In genomic region chr14:91942128-91942527, GRCh38 we compare ENCODE assay signal across 26 cellular contexts.
"Had no signal": no experiment of that assay in that cellular context is flagged by ENCODE, and none has a peak within 500 bp of the region (broad histone marks: within the 10 kb centered on the region; RNA-seq: fewer than 3 reads in every experiment).

No MANE protein-coding gene starts in this region.

- H3K4me3 ChIP-seq: colonic mucosa, gastroesophageal sphincter, heart left ventricle, hepatocyte, lung, ovary, psoas muscle, sigmoid colon, transverse colon, upper lobe of right lung, uterus had no signal

- H3K27ac ChIP-seq: colonic mucosa, epithelial cell of prostate, gastroesophageal sphincter, heart left ventricle, hepatocyte, ovary, psoas muscle, sigmoid colon, transverse colon, upper lobe of right lung, uterus had no signal

- H3K27ac Mint-ChIP-seq: dendritic cell treated with granulocyte-macrophage colony-stimulating factor and Interleukin-4, amounts not matched to agents 40 ng/mL and 50 ng/mL, for 4 days; endodermal cell; memory B cell; natural killer cell; stimulated activated memory B cell treated with anti-CD40 and anti-IgM and Interleukin-4, amounts not matched to agents 10 μg/mL and 1 μg/mL and 100 μg/mL, for 72 hours; stimulated activated naive CD8-positive, alpha-beta T cell treated with anti-CD3 and anti-CD28 coated beads, Interleukin-15, Interleukin-2, amounts not matched to agents 100 ng/mL and 50 ng/mL, for 24 hours had no signal

- H3K27me3 ChIP-seq: hepatocyte, ovary, sigmoid colon, uterus had no signal

- H3K4me2 ChIP-seq: hepatocyte had no signal

- H3K9me3 ChIP-seq: colonic mucosa, heart left ventricle, ovary, psoas muscle, sigmoid colon, transverse colon, upper lobe of right lung, uterus had no signal

- H3K36me3 ChIP-seq: colonic mucosa, ovary, transverse colon, uterus had no signal

- H3K4me1 ChIP-seq: colonic mucosa, upper lobe of right lung, uterus had no signal

- ATAC-seq: esophagus mucosa; gastroesophageal sphincter; heart left ventricle; natural killer cell; psoas muscle; right cardiac atrium; stimulated activated memory B cell treated with anti-CD40 and anti-IgM and Interleukin-4, amounts not matched to agents 10 μg/mL and 1 μg/mL and 100 μg/mL, for 72 hours; upper lobe of right lung had no signal

- H3K9me3 Mint-ChIP-seq: dendritic cell treated with granulocyte-macrophage colony-stimulating factor and Interleukin-4, amounts not matched to agents 40 ng/mL and 50 ng/mL, for 4 days; endodermal cell; memory B cell; natural killer cell; stimulated activated memory B cell treated with anti-CD40 and anti-IgM and Interleukin-4, amounts not matched to agents 10 μg/mL and 1 μg/mL and 100 μg/mL, for 72 hours; stimulated activated naive CD8-positive, alpha-beta T cell treated with anti-CD3 and anti-CD28 coated beads, Interleukin-15, Interleukin-2, amounts not matched to agents 100 ng/mL and 50 ng/mL, for 24 hours had no signal

- H2AFZ ChIP-seq: hepatocyte had no signal

- DNase-seq: colonic mucosa; effector CD8-positive, alpha-beta T cell; endodermal cell; foreskin fibroblast; heart left ventricle; kidney glomerular epithelial cell; natural killer cell; occipital lobe; ovary; posterior cingulate gyrus; psoas muscle; right cardiac atrium; sigmoid colon; stimulated activated CD4-positive, alpha-beta T cell treated with anti-CD3 and anti-CD28 coated beads, Interleukin-4, amount 100 ng/mL, for 4 hours; transverse colon; upper lobe of right lung; uterus had no signal

- H3K4me3 Mint-ChIP-seq: dendritic cell treated with granulocyte-macrophage colony-stimulating factor and Interleukin-4, amounts not matched to agents 40 ng/mL and 50 ng/mL, for 4 days; endodermal cell; memory B cell; natural killer cell; stimulated activated memory B cell treated with anti-CD40 and anti-IgM and Interleukin-4, amounts not matched to agents 10 μg/mL and 1 μg/mL and 100 μg/mL, for 72 hours; stimulated activated naive CD8-positive, alpha-beta T cell treated with anti-CD3 and anti-CD28 coated beads, Interleukin-15, Interleukin-2, amounts not matched to agents 100 ng/mL and 50 ng/mL, for 24 hours had no signal

- H3K36me3 Mint-ChIP-seq: memory B cell; natural killer cell; stimulated activated memory B cell treated with anti-CD40 and anti-IgM and Interleukin-4, amounts not matched to agents 10 μg/mL and 1 μg/mL and 100 μg/mL, for 72 hours had no signal
